22 cellular contexts compared by ENCODE assay signal in the genomic region with DNA sequence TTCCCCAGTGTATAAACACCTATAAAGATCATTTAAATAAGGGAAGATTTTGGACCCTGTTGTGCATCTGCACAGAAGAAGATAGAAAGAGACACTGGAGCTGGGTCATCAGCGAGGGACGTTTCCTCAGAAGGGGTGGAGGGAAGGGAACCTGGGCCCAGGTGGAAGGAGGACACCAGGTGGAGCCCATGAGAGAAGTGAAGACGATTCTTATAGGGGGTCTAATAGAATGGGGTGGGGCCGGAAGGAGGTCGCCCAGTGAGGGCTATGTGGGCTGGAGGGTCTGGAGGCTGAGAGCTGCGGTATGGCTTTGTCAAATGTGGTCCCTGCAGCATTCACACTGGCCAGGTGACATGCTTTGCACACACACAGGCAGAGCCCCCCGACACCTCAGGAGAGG. TPM values are rescaled to one million over a fixed set of nuclear protein-coding genes. Genes with fewer than 3 reads are reported as not detected.
DNase-seq lines count a peak whose midpoint lies in the region; ATAC-seq and TF ChIP-seq lines count a peak whose summit lies in the region.
"Had no signal": no experiment of that assay in that cellular context is flagged by ENCODE, and none has a peak within 500 bp of the region (broad histone marks: within the 10 kb centered on the region; RNA-seq: fewer than 3 reads in every experiment).

No MANE protein-coding gene starts in this region.

- peak overlapping the region; percentile 100 for H3K27ac ChIP-seq in Panc1 (ENCODE audit: low read length)
- H3K27ac ChIP-seq in ectodermal cell (ENCODE audit: insufficient read depth, low read depth, low read length, poor library complexity, severe bottlenecking), result peak overlapping the region; percentile 36
- peak overlapping the region; percentile 90 to 94 for H3K27ac ChIP-seq in tibial artery
- H3K27ac ChIP-seq in body of pancreas, result no peak overlapping the region
- H3K27ac ChIP-seq: BLaER1, KMS-11, right lobe of liver, VCaP had no signal

- H3K9me3 ChIP-seq in Panc1 (ENCODE audit: control insufficient read depth, insufficient read depth, low read depth, low read length) (no peaks in the 10 kb centered on the region), ectodermal cell (ENCODE audit: control insufficient read depth, low read length) (no peaks in the 10 kb centered on the region), tibial artery (no peaks in the 10 kb centered on the region), body of pancreas (no peaks in the 10 kb centered on the region)
- H3K9me3 ChIP-seq: BLaER1, right lobe of liver had no signal

- in situ Hi-C loops in Panc1 (cut with HindIII; ENCODE audit: low pct_unique_long_range_greater_than_20kb, low sequenced_read_pairs), result no loop called here

- no peak for TF ChIP-seq POLR2A in body of pancreas (IDR thresholded peaks at IDR 0.05)

- TF ChIP-seq CTCF in Panc1 (IDR thresholded peaks at IDR 0.05), result no peak
- no peak for TF ChIP-seq CTCF in nephron (IDR thresholded peaks at IDR 0.05; ENCODE audit: unreplicated experiment in 3 of 3)
- no peak for TF ChIP-seq CTCF in tibial artery (IDR thresholded peaks at IDR 0.05)
- no peak for TF ChIP-seq CTCF in body of pancreas (IDR thresholded peaks at IDR 0.05)

- intact Hi-C loops in Panc1 (cut with micrococcal nuclease; ENCODE audit: unreplicated experiment) (no loop called here), tibial artery (cut with DNase I; ENCODE audit: low total_unique reads) (no loop called here), body of pancreas (cut with DNase I) (no loop called here)

- H3K27me3 ChIP-seq in Panc1 (ENCODE audit: control insufficient read depth, insufficient read depth, low read length) (no peaks in the 10 kb centered on the region), ectodermal cell (ENCODE audit: control insufficient read depth, insufficient read depth, low read length, poor library complexity, severe bottlenecking) (no peaks in the 10 kb centered on the region), tibial artery (no peaks in the 10 kb centered on the region), body of pancreas (no peaks in the 10 kb centered on the region)
- H3K27me3 ChIP-seq: BLaER1, right lobe of liver had no signal

- H3K4me3 Mint-ChIP-seq in nephron, result peak overlapping the region; percentile 17 to 67 (median 52)
- H3K4me3 Mint-ChIP-seq: effector memory CD8-positive, alpha-beta T cell; naive thymus-derived CD4-positive, alpha-beta T cell had no signal

- peaks cover 4% of the 10 kb centered on the region for H3K27me3 Mint-ChIP-seq in nephron (ENCODE audit: low read depth)

- H3K4me1 ChIP-seq in Panc1 (ENCODE audit: control insufficient read depth, insufficient read depth, low read length) (peaks cover 100% of the 10 kb centered on the region), ectodermal cell (ENCODE audit: control insufficient read depth, insufficient read depth, low read length) (peaks cover 82% of the 10 kb centered on the region), tibial artery (peaks cover 7 to 100% (median 92%) of the 10 kb centered on the region in 4 donors), body of pancreas (peaks cover 31% of the 10 kb centered on the region)
- H3K4me1 ChIP-seq: right lobe of liver had no signal

- H3K4me1 Mint-ChIP-seq in nephron, result peaks cover 95% of the 10 kb centered on the region
- H3K4me1 Mint-ChIP-seq: naive thymus-derived CD4-positive, alpha-beta T cell had no signal

- peaks cover 28% of the 10 kb centered on the region for H3K36me3 Mint-ChIP-seq in nephron (ENCODE audit: low read depth)
- H3K36me3 Mint-ChIP-seq: naive thymus-derived CD4-positive, alpha-beta T cell had no signal

- ATAC-seq in Panc1, result no peak
- no peak for ATAC-seq in body of pancreas
- ATAC-seq in GM21619 (IDR thresholded peaks at IDR 0.05; ENCODE audit: unreplicated experiment), result no peak
- ATAC-seq: effector memory CD8-positive, alpha-beta T cell; naive thymus-derived CD4-positive, alpha-beta T cell; right lobe of liver had no signal

- POLR2A ChIA-PET in Panc1 (lab: Charles Lee), result no interaction called here

- 84 to 88% methylated on average over 7 of the region's 7 CpGs for WGBS in ectodermal cell, 2 experiments
- 64 to 72% methylated on average over 7 of the region's 7 CpGs for WGBS in body of pancreas, 2 donors

- H3K27ac Mint-ChIP-seq in nephron, result peak overlapping the region; percentile 96 to 97 (median 97)
- H3K27ac Mint-ChIP-seq: effector memory CD8-positive, alpha-beta T cell; naive thymus-derived CD4-positive, alpha-beta T cell had no signal

- no peak for DNase-seq in Panc1 (ENCODE audit: low read depth, low spot score)
- no peak for DNase-seq in tibial artery
- no peak for DNase-seq in NCI-H345 (lab: John Stamatoyannopoulos, UW)
- no peak for DNase-seq in body of pancreas
- DNase-seq in effector CD4-positive, alpha-beta T cell, result no peak
- DNase-seq: activated gamma-delta T cell; DND-41; effector memory CD8-positive, alpha-beta T cell; HCEC 1CT; kidney; naive thymus-derived CD4-positive, alpha-beta T cell; NCI-H446; OCI-M1; right lobe of liver; stimulated activated naive CD4-positive, alpha-beta T cell treated with Interleukin-2 at 50 U/mL for 16 hours; SW 1271 had no signal

- CTCF ChIA-PET in Panc1 (lab: Charles Lee), result interaction anchor here (1.3 kb wide), 1 partner anchor 15 kb away, joined by 3 read pairs; no protein-coding TSS in a partner anchor

- peaks cover 4% of the 10 kb centered on the region; the same call in 1 of the 2 replicates for H3K36me3 ChIP-seq in Panc1 (ENCODE audit: control insufficient read depth, insufficient read depth, low read length)
- no peaks in the 10 kb centered on the region for H3K36me3 ChIP-seq in ectodermal cell (ENCODE audit: control insufficient read depth, insufficient read depth, low read length)
- no peaks in the 10 kb centered on the region for H3K36me3 ChIP-seq in tibial artery
- no peaks in the 10 kb centered on the region for H3K36me3 ChIP-seq in body of pancreas (replicated peaks in 1 of 2; ENCODE audit: insufficient read depth in 1 of 2, low read depth in 2 of 2)
- H3K36me3 ChIP-seq: BLaER1, right lobe of liver had no signal

- no peak overlapping the region for H3K4me3 ChIP-seq in Panc1 (ENCODE audit: low read depth in 2 of 2, low read length in 2 of 2)
- H3K4me3 ChIP-seq in ectodermal cell (ENCODE audit: insufficient read depth, low read depth, low read length), result no peak overlapping the region
- H3K4me3 ChIP-seq in tibial artery, result no peak overlapping the region
- H3K4me3 ChIP-seq in body of pancreas, result no peak overlapping the region
- H3K4me3 ChIP-seq: BLaER1, right lobe of liver had no signal

- BruUV-seq in Panc1 (replicated peaks; lab: Mats Ljungman, UMichigan), result no TSS peak

- H3K9me3 Mint-ChIP-seq in nephron, result no peaks in the 10 kb centered on the region
- H3K9me3 Mint-ChIP-seq: effector memory CD8-positive, alpha-beta T cell; naive thymus-derived CD4-positive, alpha-beta T cell had no signal

RNA-seq across cellular contexts. Expression of gene KIRREL1, which starts 13.7 kb away (rescaled TPM):
- total RNA-seq in Panc1 (2021; ENCODE audit: unreplicated experiment), result 145 TPM
- polyA plus RNA-seq in Panc1 (2012; ENCODE audit: insufficient read length), result 95.3 TPM
- polyA plus RNA-seq in ectodermal cell (2013, experiment 1 of 4), result 65.0 TPM
- polyA plus RNA-seq in ectodermal cell (2013, experiment 2 of 4), result 86.9 TPM
- polyA plus RNA-seq in ectodermal cell (2013, experiment 3 of 4), result 52.1 TPM
- 60.9 TPM for polyA plus RNA-seq in ectodermal cell (2013, experiment 4 of 4)
- 10 to 100 TPM; 10.9 to 11.4 TPM for total RNA-seq in body of pancreas
- total RNA-seq: naive thymus-derived CD4-positive, alpha-beta T cell had no signal
- polyA plus RNA-seq: naive thymus-derived CD4-positive, alpha-beta T cell had no signal

Comparison
In these comparisons a context has a peak if more than half of its experiments do, and no peak if none do; other contexts are left out.
1. H3K27ac ChIP-seq: peak in Panc1 (single experiment), ectodermal cell (single experiment) and tibial artery (2 of 2); none in body of pancreas (0 of 4).
2. RNA of gene KIRREL1, which starts 13.7 kb away (total RNA-seq): 145 TPM in Panc1 (single experiment); 10.9 to 11.4 TPM in body of pancreas; every median in the first group is over 10 times any median in the second.